10 cellular contexts compared by ENCODE assay signal in the genomic region with DNA sequence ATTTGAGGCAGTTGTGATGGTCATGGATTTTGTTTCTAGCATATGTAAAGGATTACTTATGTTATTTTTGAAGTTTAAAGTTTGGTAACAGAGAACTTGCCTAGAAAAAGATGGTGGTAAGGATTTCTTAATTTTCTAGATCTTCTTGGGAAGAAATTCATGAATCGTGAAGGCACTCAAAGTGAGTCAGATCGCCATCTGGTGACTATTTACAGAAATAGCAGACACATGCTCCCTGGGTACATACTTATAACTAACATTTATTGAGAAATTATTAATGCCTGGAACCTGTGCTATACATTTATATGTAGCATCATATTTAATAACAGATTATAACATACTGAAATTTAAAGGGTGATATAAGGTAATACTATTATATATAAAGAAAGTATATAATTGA.
DNase-seq lines count a peak whose midpoint lies in the region; ATAC-seq and TF ChIP-seq lines count a peak whose summit lies in the region.
"Had no signal": no experiment of that assay in that cellular context is flagged by ENCODE, and none has a peak within 500 bp of the region (broad histone marks: within the 10 kb centered on the region; RNA-seq: fewer than 3 reads in every experiment).

No MANE protein-coding gene starts in this region.

- H3F3A ChIP-seq in neural progenitor cell (ENCODE audit: low read depth) = no peaks in the 10 kb centered on the region

- no peaks in the 10 kb centered on the region for H3K4me1 ChIP-seq in neural progenitor cell
- no peaks in the 10 kb centered on the region for H3K4me1 ChIP-seq in uterus
- H3K4me1 ChIP-seq: parathyroid adenoma had no signal

- in situ Hi-C loops in GM13977 (cut with MboI; ENCODE audit: low pct_unique_long_range_greater_than_20kb, low sequenced_read_pairs, unreplicated experiment) = no loop called here

- no peak overlapping the region for H3K9ac ChIP-seq in neural progenitor cell
- H3K9ac ChIP-seq: parathyroid adenoma had no signal

- intact Hi-C loops in uterus (cut with DNase I; ENCODE audit: low total_unique reads) = no loop called here

- H3K9me3 ChIP-seq in neural progenitor cell (ENCODE audit: low read depth) (no peaks in the 10 kb centered on the region), uterus (no peaks in the 10 kb centered on the region)

- H3K4me1 Mint-ChIP-seq in brain (peaks cover 7% of the 10 kb centered on the region), neural progenitor cell (peaks cover 15% of the 10 kb centered on the region)
- H3K4me1 Mint-ChIP-seq: activated B cell treated with CpG ODN at 0.5 μM for 24 hours had no signal

- H3K4me3 Mint-ChIP-seq in brain (no peak overlapping the region), neural progenitor cell (no peak overlapping the region)
- H3K4me3 Mint-ChIP-seq: activated B cell treated with CpG ODN at 0.5 μM for 24 hours had no signal

- ATAC-seq in GM18870 (IDR thresholded peaks at IDR 0.05; ENCODE audit: unreplicated experiment) (no peak), GM18858 (IDR thresholded peaks at IDR 0.05; ENCODE audit: unreplicated experiment) (no peak)

- no peak for DNase-seq in GM13977 (ENCODE audit: low spot score)
- peak; percentile 5 for DNase-seq in NB4 (ENCODE audit: low read depth)
- DNase-seq in neural progenitor cell (ENCODE audit: low spot score) = peak; percentile 35
- no peak for DNase-seq in uterus
- DNase-seq: activated B cell treated with CpG ODN at 0.5 μM for 24 hours; stimulated activated naive CD4-positive, alpha-beta T cell treated with Interleukin-2 at 50 U/mL for 16 hours had no signal

- no peaks in the 10 kb centered on the region for H4K20me1 ChIP-seq in neural progenitor cell (ENCODE audit: low read depth)

- no peak overlapping the region for H2AFZ ChIP-seq in neural progenitor cell (replicated peaks)
- H2AFZ ChIP-seq: parathyroid adenoma had no signal

- H3K9me3 Mint-ChIP-seq in brain (peaks cover 0 to 13% (median 2%) of the 10 kb centered on the region in 5 experiments), neural progenitor cell (peaks cover 6% of the 10 kb centered on the region)
- H3K9me3 Mint-ChIP-seq: activated B cell treated with CpG ODN at 0.5 μM for 24 hours had no signal

- H3K4me3 ChIP-seq in NB4 (ENCODE audit: low read depth, low read length) (no peak overlapping the region), neural progenitor cell (no peak overlapping the region), uterus (no peak overlapping the region)

- H3K36me3 ChIP-seq in neural progenitor cell (no peaks in the 10 kb centered on the region), uterus (no peaks in the 10 kb centered on the region)

- H3K27ac Mint-ChIP-seq in brain (no peak overlapping the region), neural progenitor cell (no peak overlapping the region)
- H3K27ac Mint-ChIP-seq: activated B cell treated with CpG ODN at 0.5 μM for 24 hours had no signal

- H3K27ac ChIP-seq in neural progenitor cell = no peak overlapping the region
- no peak overlapping the region for H3K27ac ChIP-seq in uterus
- H3K27ac ChIP-seq: parathyroid adenoma had no signal

- H3K27me3 Mint-ChIP-seq in brain = peaks cover 5% of the 10 kb centered on the region
- H3K27me3 Mint-ChIP-seq in neural progenitor cell (ENCODE audit: insufficient read depth, low read depth) = no peaks in the 10 kb centered on the region
- H3K27me3 Mint-ChIP-seq: activated B cell treated with CpG ODN at 0.5 μM for 24 hours had no signal

- TF ChIP-seq POLR2A in NB4 (IDR thresholded peaks at IDR 0.05; ENCODE audit: extremely low read depth, insufficient read length) (no peak), uterus (IDR thresholded peaks at IDR 0.05) (no peak)

- H3K79me2 ChIP-seq in neural progenitor cell (ENCODE audit: low read depth) = no peaks in the 10 kb centered on the region
- H3K79me2 ChIP-seq: parathyroid adenoma had no signal

- H3K27me3 ChIP-seq in neural progenitor cell = no peaks in the 10 kb centered on the region
- H3K27me3 ChIP-seq in uterus = no peaks in the 10 kb centered on the region

- no peak overlapping the region for H3K4me2 ChIP-seq in neural progenitor cell

- TF ChIP-seq CTCF in GM13977 (IDR thresholded peaks at IDR 0.05; ENCODE audit: extremely low read depth, insufficient read depth, missing control alignments) = peak; percentile 52
- TF ChIP-seq CTCF in NB4 (IDR thresholded peaks at IDR 0.05; ENCODE audit: low read depth, low read length) = peak; percentile 25
- TF ChIP-seq CTCF in brain (conservative IDR thresholded peaks at IDR 0.05) = peak; percentile 37 to 60
- TF ChIP-seq CTCF in neural progenitor cell (IDR thresholded peaks at IDR 0.05) = peak; percentile 67
- no peak for TF ChIP-seq CTCF in uterus (IDR thresholded peaks at IDR 0.05)

- H3K36me3 Mint-ChIP-seq in brain = no peaks in the 10 kb centered on the region
- H3K36me3 Mint-ChIP-seq in neural progenitor cell = no peaks in the 10 kb centered on the region

Comparison
In these comparisons a context has a peak if more than half of its experiments do, and no peak if none do; other contexts are left out.
1. DNase-seq: peak in NB4 (single experiment) and neural progenitor cell (single experiment); none in GM13977 (single experiment) and uterus (0 of 2).
2. CTCF ChIP-seq: peak in GM13977 (single experiment), NB4 (single experiment), brain (2 of 2) and neural progenitor cell (single experiment); none in uterus (0 of 4).